Comparison of ENCODE assay signal across 2 cellular contexts in the genomic region with DNA sequence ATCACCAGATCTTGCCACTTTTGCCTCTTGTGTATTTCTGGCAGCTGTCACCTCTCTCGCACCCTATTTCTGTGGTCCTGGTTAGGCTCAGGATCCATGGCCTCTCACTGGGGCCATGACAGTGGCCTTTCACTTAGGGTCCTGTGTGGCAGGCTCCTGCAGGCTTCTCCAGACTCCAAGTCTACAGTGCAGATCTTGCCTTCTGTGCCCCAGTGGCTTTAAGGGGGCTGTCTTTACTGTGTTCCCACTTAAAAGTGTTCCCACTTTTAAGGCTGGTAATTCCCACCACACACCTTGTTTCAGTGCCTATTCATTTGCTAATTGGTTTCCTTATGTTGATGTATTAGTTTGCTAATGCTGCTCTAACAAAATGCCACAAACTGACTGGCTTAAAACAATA.
TF ChIP-seq lines count a peak whose summit lies in the region.

No MANE protein-coding gene starts in this region.

TF ChIP-seq in GM23338, 12 proteins besides CTCF, POLR2A, EP300 and RAD21:
- 0 out of 2 replicates have a peak, but pooled peaks have one; percentile 31 for TF ChIP-seq NANOG (IDR thresholded peaks at IDR 0.05; ENCODE audit: borderline replicate concordance)

TF ChIP-seq in HepG2, 621 proteins besides CTCF, POLR2A, EP300 and RAD21:
- 0 out of 2 replicates have a peak, but pooled peaks have one; percentile 43 for TF ChIP-seq ZNF12 (CRISPR knock-in tag; IDR thresholded peaks at IDR 0.05)
